In the genomic region with DNA sequence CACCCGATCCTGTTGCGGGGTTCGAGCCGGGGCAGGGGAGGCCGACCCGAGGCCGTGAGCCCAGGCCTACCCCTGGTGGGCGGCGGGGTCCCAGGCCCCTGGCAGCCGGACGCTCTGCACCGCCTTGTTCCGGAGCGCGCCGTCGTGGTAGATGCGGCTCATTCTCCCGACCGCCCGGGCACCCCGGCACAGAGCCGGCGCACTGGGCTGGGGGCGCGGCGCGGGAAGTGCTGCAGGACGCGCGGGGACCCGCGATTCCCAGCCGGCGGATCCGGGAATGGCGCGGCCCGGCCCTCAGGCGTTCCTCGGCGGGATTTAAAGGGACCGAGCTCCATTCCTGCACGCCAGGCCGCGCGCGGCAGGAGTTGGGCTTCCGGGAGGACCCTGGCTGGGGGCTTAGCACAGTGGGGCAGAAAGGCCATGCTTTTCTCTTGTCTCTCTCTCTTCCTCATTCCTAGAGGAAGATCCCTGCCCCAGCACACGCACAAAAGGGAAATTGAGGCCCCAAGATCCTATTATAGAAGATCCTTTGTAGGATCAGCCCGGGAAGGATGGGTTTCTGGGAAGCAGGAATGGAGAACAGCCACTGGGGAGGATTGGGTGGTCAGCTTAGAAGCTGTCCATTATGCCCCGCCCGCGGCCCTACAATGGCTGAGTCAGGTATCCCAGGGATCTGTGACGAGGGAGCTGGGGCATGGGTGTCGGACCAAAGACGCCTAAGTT, we compare ENCODE assay signal across 8 cellular contexts. TPM values are rescaled to one million over a fixed set of nuclear protein-coding genes. Genes with fewer than 3 reads are reported as not detected.
DNase-seq lines count a peak whose midpoint lies in the region; ATAC-seq and TF ChIP-seq lines count a peak whose summit lies in the region.

A gene (minus strand): TSS at position 279 of the 723 bp plus-strand sequence. CDS start 117 bp downstream, at position 162.

- H3K4me1 ChIP-seq in breast epithelium: no peaks in the 10 kb centered on the region

- H3K4me3 ChIP-seq in breast epithelium (peak within 1 kb of the TSS; percentile 83 to 98 (median 85)), iPS-18c (ENCODE audit: insufficient read depth, low read depth, low read length) (peak within 1 kb of the TSS; percentile 55), retinal pigment epithelial cell (ENCODE audit: low read length) (peak within 1 kb of the TSS; percentile 66)

- H3K27ac ChIP-seq in breast epithelium: peak within 1 kb of the TSS; percentile 54 to 84

- no peak for ATAC-seq in GM21723 (IDR thresholded peaks at IDR 0.05; ENCODE audit: unreplicated experiment)

- no peak for TF ChIP-seq POLR2A in breast epithelium (IDR thresholded peaks at IDR 0.05)

- no peaks in the 10 kb centered on the region for H3K36me3 ChIP-seq in breast epithelium

- H3K9me3 ChIP-seq in breast epithelium (no peaks in the 10 kb centered on the region), iPS-18c (ENCODE audit: control insufficient read depth, insufficient read depth, low read length) (no peaks in the 10 kb centered on the region)

- no peaks in the 10 kb centered on the region for H3K27me3 ChIP-seq in breast epithelium

- intact Hi-C loops in breast epithelium (cut with DNase I; ENCODE audit: low total_unique reads): no loop called here

- peak; percentile 15 for DNase-seq in DMS53 treated with DMSO at 0.1 percent for 48 hours (lab: John Stamatoyannopoulos, UW; ENCODE audit: unreplicated experiment)
- peak; percentile 74 for DNase-seq in NCI-H2227 (lab: John Stamatoyannopoulos, UW; ENCODE audit: unreplicated experiment)
- peak in 1 of 2 donors; percentile 61 for DNase-seq in breast epithelium (ENCODE audit: low spot score in 2 of 2)
- no peak for DNase-seq in retinal pigment epithelial cell (ENCODE audit: low read depth)
- no peak for DNase-seq in DMS114 treated with DMSO at 0.1 percent for 48 hours (lab: John Stamatoyannopoulos, UW; ENCODE audit: unreplicated experiment)
- no peak for DNase-seq in SKM-1 treated with dmso at 0.1 percent for 144 hours (lab: John Stamatoyannopoulos, UW; ENCODE audit: unreplicated experiment)

- no peak for TF ChIP-seq CTCF in breast epithelium (IDR thresholded peaks at IDR 0.05)
- TF ChIP-seq CTCF in retinal pigment epithelial cell (conservative IDR thresholded peaks at IDR 0.05; ENCODE audit: low read depth, low read length): no peak

RNA-seq across cellular contexts. Expression of the gene that starts here (rescaled TPM):
- 10 to 100 TPM; 14.6 to 22.3 (median 17.0) TPM for total RNA-seq in breast epithelium

Comparison
In these comparisons a context has a peak if more than half of its experiments do, and no peak if none do; other contexts are left out.
1. DNase-seq: peak in DMS53 treated with DMSO at 0.1 percent for 48 hours (single experiment) and NCI-H2227 (single experiment); none in retinal pigment epithelial cell (single experiment), DMS114 treated with DMSO at 0.1 percent for 48 hours (single experiment) and SKM-1 treated with dmso at 0.1 percent for 144 hours (single experiment).
2. Peak in every context shown above with its lines, with median percentiles within 50 percentile points of each other: H3K4me3 ChIP-seq.